In the genomic region with DNA sequence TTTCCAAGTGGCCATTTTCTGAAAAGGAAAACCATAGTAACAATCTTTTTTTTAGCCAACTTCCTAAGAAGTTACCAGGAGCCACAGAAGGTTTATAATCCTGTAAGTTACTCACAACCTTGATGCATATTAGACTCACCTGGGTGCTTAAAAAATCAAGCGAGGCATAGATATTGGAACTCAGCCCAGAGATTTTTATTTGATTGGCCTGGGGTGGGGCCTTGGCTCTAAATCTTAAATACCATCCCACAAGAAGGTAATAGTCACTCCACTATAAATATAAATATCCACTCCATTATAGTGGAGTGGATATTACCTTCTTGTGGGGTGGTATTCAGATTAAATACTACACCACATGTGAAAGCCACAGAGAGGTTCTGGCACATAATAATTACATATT, we compare ENCODE assay signal across 15 cellular contexts.
"Had no signal": no experiment of that assay in that cellular context is flagged by ENCODE, and none has a peak within 500 bp of the region (broad histone marks: within the 10 kb centered on the region; RNA-seq: fewer than 3 reads in every experiment).

No MANE protein-coding gene starts in this region.

- H3K27me3 Mint-ChIP-seq: activated naive CD8-positive, alpha-beta T cell treated with anti-CD3 and anti-CD28 coated beads, Interleukin-2, amount 50 U/mL, for 24 hours; activated T-helper 17 cell treated with anti-CD3 and anti-CD28 coated beads, Interleukin-2, amount 50 U/mL, for 72 hours had no signal

- H3K27ac ChIP-seq: ascending aorta, gastroesophageal sphincter, heart right ventricle, ovary, right lobe of liver, thoracic aorta, upper lobe of right lung had no signal

- H3K27me3 ChIP-seq: ascending aorta, gastroesophageal sphincter, heart right ventricle, ovary, right lobe of liver, upper lobe of right lung had no signal

- H3K9me3 Mint-ChIP-seq: activated naive CD4-positive, alpha-beta T cell treated with anti-CD3 and anti-CD28 coated beads for 36 hours had no signal

- DNase-seq: activated CD4-positive, CD25-positive, alpha-beta regulatory T cell treated with anti-CD3 and anti-CD28 coated beads, Interleukin-2, amount 50 U/mL, for 72 hours; activated naive CD4-positive, alpha-beta T cell treated with anti-CD3 and anti-CD28 coated beads for 36 hours; activated naive CD8-positive, alpha-beta T cell treated with anti-CD3 and anti-CD28 coated beads, Interleukin-2, amount 50 U/mL, for 24 hours; activated T-cell treated with anti-CD3 and anti-CD28 coated beads for 4 hours; dermis blood vessel endothelial cell; erythroblast; heart right ventricle; naive thymus-derived CD4-positive, alpha-beta T cell; ovary; right lobe of liver; upper lobe of right lung had no signal

- ATAC-seq: activated naive CD8-positive, alpha-beta T cell treated with anti-CD3 and anti-CD28 coated beads, Interleukin-2, amount 50 U/mL, for 24 hours; activated T-helper 17 cell treated with anti-CD3 and anti-CD28 coated beads, Interleukin-2, amount 50 U/mL, for 72 hours; gastroesophageal sphincter; heart right ventricle; naive thymus-derived CD4-positive, alpha-beta T cell; right lobe of liver; upper lobe of right lung had no signal

- H3K9me3 ChIP-seq: ascending aorta, gastroesophageal sphincter, heart right ventricle, ovary, right lobe of liver, thoracic aorta, upper lobe of right lung had no signal

- H3K4me3 Mint-ChIP-seq: activated naive CD4-positive, alpha-beta T cell treated with anti-CD3 and anti-CD28 coated beads for 36 hours; activated naive CD8-positive, alpha-beta T cell treated with anti-CD3 and anti-CD28 coated beads, Interleukin-2, amount 50 U/mL, for 24 hours; activated T-helper 17 cell treated with anti-CD3 and anti-CD28 coated beads, Interleukin-2, amount 50 U/mL, for 72 hours; naive thymus-derived CD4-positive, alpha-beta T cell had no signal

- H3K36me3 Mint-ChIP-seq: naive thymus-derived CD4-positive, alpha-beta T cell had no signal

- H3K27ac Mint-ChIP-seq: activated naive CD4-positive, alpha-beta T cell treated with anti-CD3 and anti-CD28 coated beads for 36 hours; activated naive CD8-positive, alpha-beta T cell treated with anti-CD3 and anti-CD28 coated beads, Interleukin-2, amount 50 U/mL, for 24 hours; activated T-helper 17 cell treated with anti-CD3 and anti-CD28 coated beads, Interleukin-2, amount 50 U/mL, for 72 hours; naive thymus-derived CD4-positive, alpha-beta T cell had no signal

- H3K4me1 Mint-ChIP-seq: activated naive CD8-positive, alpha-beta T cell treated with anti-CD3 and anti-CD28 coated beads, Interleukin-2, amount 50 U/mL, for 24 hours; activated T-helper 17 cell treated with anti-CD3 and anti-CD28 coated beads, Interleukin-2, amount 50 U/mL, for 72 hours; naive thymus-derived CD4-positive, alpha-beta T cell had no signal

- H3K4me1 ChIP-seq: ascending aorta, gastroesophageal sphincter, right lobe of liver, upper lobe of right lung had no signal
